In the genomic region with DNA sequence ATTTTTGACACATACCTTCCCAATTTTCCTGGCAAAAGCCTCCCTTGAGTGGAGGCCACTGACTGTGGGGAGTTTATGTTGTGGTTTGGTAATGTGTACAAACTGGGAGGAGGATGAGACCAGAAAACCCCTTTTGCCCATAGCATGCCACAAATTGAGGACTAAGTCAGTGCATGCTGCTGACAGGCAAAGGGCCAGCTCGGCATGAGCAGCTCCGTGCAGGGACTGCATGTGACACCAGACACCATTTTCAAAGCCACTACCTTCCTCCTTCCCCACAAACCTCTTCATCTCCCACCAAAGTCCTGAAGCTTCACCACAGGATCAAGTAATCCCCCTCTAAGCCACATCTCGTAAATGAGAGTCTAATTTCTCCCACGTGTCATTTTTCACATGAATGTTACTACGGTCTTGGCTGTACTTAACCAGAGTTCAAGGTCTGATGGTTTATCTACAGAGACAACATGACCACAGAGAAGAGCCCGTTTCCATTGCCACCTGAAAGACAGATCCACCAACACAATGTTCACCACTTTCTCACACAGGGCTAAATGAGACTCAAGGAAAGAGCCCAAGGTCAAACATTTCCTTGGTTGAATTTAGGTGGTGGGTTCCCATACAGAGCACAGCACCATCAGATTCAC, we compare ENCODE assay signal across 18 cellular contexts.
DNase-seq lines count a peak whose midpoint lies in the region; ATAC-seq, FAIRE-seq and TF ChIP-seq lines count a peak whose summit lies in the region.
"Had no signal": no experiment of that assay in that cellular context is flagged by ENCODE, and none has a peak within 500 bp of the region (broad histone marks: within the 10 kb centered on the region; RNA-seq: fewer than 3 reads in every experiment).

No MANE protein-coding gene starts in this region.

- TF ChIP-seq CTCF in left ventricle myocardium inferior (IDR thresholded peaks at IDR 0.05; ENCODE audit: borderline replicate concordance) (no peak), right atrium auricular region (IDR thresholded peaks at IDR 0.05) (no peak), Loucy (conservative IDR thresholded peaks at IDR 0.05; ENCODE audit: low read length) (no peak), GM12878 (IDR thresholded peaks at IDR 0.05 in 2 of 3, conservative IDR thresholded peaks at IDR 0.05 in 1 of 3; ENCODE audit: control insufficient read depth in 2 of 3, extremely low read depth in 1 of 3, insufficient read depth in 1 of 3, low read depth in 3 of 3, low read length in 3 of 3) (no peak), gastrocnemius medialis (IDR thresholded peaks at IDR 0.05 in 4 of 5, conservative IDR thresholded peaks at IDR 0.05 in 1 of 5) (no peak), spleen (IDR thresholded peaks at IDR 0.05 in 8 of 11, conservative IDR thresholded peaks at IDR 0.05 in 3 of 11) (no peak)

- no peak for TF ChIP-seq RAD21 in GM12878 (IDR thresholded peaks at IDR 0.05; ENCODE audit: insufficient read depth, low read depth, low read length)

- no peaks in the 10 kb centered on the region for H3K9me2 ChIP-seq in Loucy (replicated peaks; ENCODE audit: low read depth, low read length)

- CTCF ChIA-PET in GM12878 (lab: Yijun Ruan, JAX) = no interaction called here

- RAD21 ChIA-PET in GM12878 (lab: Charles Lee; ENCODE audit: unreplicated experiment) = no interaction called here

- H2AFZ ChIP-seq in Loucy (ENCODE audit: low read length) (peak overlapping the region; percentile 39; the same call in 1 of the 2 replicates), GM12878 (ENCODE audit: control insufficient read depth, low read depth, low read length) (no peak overlapping the region)
- H2AFZ ChIP-seq: hepatocyte had no signal

- WGBS in GM12878 (ENCODE audit: insufficient coverage, insufficient replicate concordance, low lambda C conversion rate, missing lambda C conversion rate) = 1% methylated on average over 6 of the region's 6 CpGs
- WGBS in spleen, 5 donors = 61 to 71% (median 64%) methylated on average over 6 of the region's 6 CpGs

- no peak for ATAC-seq in GM12878
- peak; percentile 17 to 42 for ATAC-seq in gastrocnemius medialis
- ATAC-seq in GM19467 (IDR thresholded peaks at IDR 0.05; ENCODE audit: unreplicated experiment) = no peak
- no peak for ATAC-seq in GM18909 (IDR thresholded peaks at IDR 0.05; ENCODE audit: poor library complexity, unreplicated experiment)
- ATAC-seq: activated CD4-positive, alpha-beta T cell treated with anti-CD3 and anti-CD28 coated beads for 36 hours had no signal

- BruUV-seq in GM12878 (replicated peaks; lab: Mats Ljungman, UMichigan) = no TSS peak

- no peaks in the 10 kb centered on the region for H3K27me3 ChIP-seq in left ventricle myocardium inferior (ENCODE audit: low read depth)
- no peaks in the 10 kb centered on the region for H3K27me3 ChIP-seq in right atrium auricular region
- no peaks in the 10 kb centered on the region for H3K27me3 ChIP-seq in Loucy (ENCODE audit: insufficient read depth, low read length, poor library complexity, severe bottlenecking)
- H3K27me3 ChIP-seq in GM12878 (replicated peaks in 1 of 2; ENCODE audit: control insufficient read depth in 2 of 2, insufficient read depth in 2 of 2, low read length in 1 of 2) = no peaks in the 10 kb centered on the region
- H3K27me3 ChIP-seq in gastrocnemius medialis = no peaks in the 10 kb centered on the region
- H3K27me3 ChIP-seq in spleen (replicated peaks in 1 of 7) = no peaks in the 10 kb centered on the region
- H3K27me3 ChIP-seq: hepatocyte, uterus had no signal

- no peak overlapping the region for H3K9ac ChIP-seq in Loucy (ENCODE audit: low read depth, low read length, poor library complexity, severe bottlenecking)
- H3K9ac ChIP-seq in GM12878 (ENCODE audit: control insufficient read depth, insufficient read depth, low read length) = no peak overlapping the region

- intact Hi-C loops in left ventricle myocardium inferior (cut with micrococcal nuclease) (no loop called here), GM12878 (cut with micrococcal nuclease; ENCODE audit: unreplicated experiment) (no loop called here), gastrocnemius medialis (cut with DNase I; ENCODE audit: low total_unique reads) (no loop called here), spleen (cut with DNase I; ENCODE audit: low total_unique reads) (no loop called here)

- SMC1A ChIA-PET in GM12878 (lab: Charles Lee; ENCODE audit: uncharacterized antibody, unreplicated experiment) = interaction anchor here (0.7 kb wide), 1 partner anchor 70 kb away, joined by 5 read pairs; no protein-coding TSS in a partner anchor

- H3K4me2 ChIP-seq in Loucy (ENCODE audit: low read depth, low read length, poor library complexity, severe bottlenecking) (peak overlapping the region; percentile 36), GM12878 (ENCODE audit: control insufficient read depth, insufficient read depth) (no peak overlapping the region)
- H3K4me2 ChIP-seq: hepatocyte had no signal

- H3F3A ChIP-seq in Loucy (ENCODE audit: low read depth) = no peaks in the 10 kb centered on the region

- H4K20me1 ChIP-seq in Loucy (ENCODE audit: insufficient read depth, low read length, poor library complexity, severe bottlenecking) (no peaks in the 10 kb centered on the region), GM12878 (ENCODE audit: control insufficient read depth, insufficient read depth) (no peaks in the 10 kb centered on the region)

- no peak for TF ChIP-seq EP300 in GM12878 (IDR thresholded peaks at IDR 0.05; ENCODE audit: borderline replicate concordance in 1 of 2, control insufficient read depth in 1 of 2, low read depth in 2 of 2, low read length in 2 of 2)

- POLR2A ChIA-PET in GM12878 (lab: Charles Lee) = no interaction called here

- DNase-seq in left ventricle myocardium inferior = no peak
- DNase-seq in right atrium auricular region (ENCODE audit: low spot score) = no peak
- DNase-seq in GM12878 (ENCODE audit: low read depth, low spot score) = peak; percentile 5
- DNase-seq in gastrocnemius medialis = peak in 1 of 2 donors; percentile 41
- no peak for DNase-seq in spleen
- DNase-seq: activated CD4-positive, alpha-beta T cell treated with anti-CD3 and anti-CD28 coated beads for 36 hours; activated naive CD8-positive, alpha-beta T cell treated with anti-CD3 and anti-CD28 coated beads, Interleukin-2, amount 10 ng/mL, durations not matched to agents 7 days and 5 days; cortex of kidney; NCI-H1436; NCI-H748 treated with DMSO at 0.1 percent for 48 hours; stimulated activated CD4-positive, alpha-beta T cell treated with anti-CD3 and anti-CD28 coated beads, Interleukin-12 subunit alpha, Interleukin-12 subunit beta, amount 100 ng/mL, for 4 hours; T1000; uterus had no signal

- TF ChIP-seq POLR2A in GM12878 (IDR thresholded peaks at IDR 0.05; ENCODE audit: low read depth, low read length) (no peak), gastrocnemius medialis (IDR thresholded peaks at IDR 0.05) (no peak), spleen (IDR thresholded peaks at IDR 0.05) (no peak)

- H3K4me3 ChIP-seq in left ventricle myocardium inferior (no peak overlapping the region), right atrium auricular region (no peak overlapping the region), Loucy (ENCODE audit: low read length, poor library complexity, severe bottlenecking) (peak overlapping the region; percentile 8), GM12878 (no peak overlapping the region), gastrocnemius medialis (no peak overlapping the region), spleen (no peak overlapping the region)
- H3K4me3 ChIP-seq: hepatocyte, uterus had no signal

- peaks cover 94% of the 10 kb centered on the region for H3K4me1 ChIP-seq in left ventricle myocardium inferior
- peaks cover 0 to 72% of the 10 kb centered on the region in 2 donors for H3K4me1 ChIP-seq in right atrium auricular region
- peaks cover 18% of the 10 kb centered on the region for H3K4me1 ChIP-seq in Loucy (ENCODE audit: insufficient read depth, low read length, poor library complexity, severe bottlenecking)
- no peaks in the 10 kb centered on the region for H3K4me1 ChIP-seq in GM12878 (ENCODE audit: control insufficient read depth, insufficient read depth, low read length)
- peaks cover 71 to 76% of the 10 kb centered on the region in 2 donors for H3K4me1 ChIP-seq in gastrocnemius medialis
- peaks cover 0 to 8% (median 0%) of the 10 kb centered on the region in 6 donors for H3K4me1 ChIP-seq in spleen

- FAIRE-seq in GM12878 (lab: Jason Lieb, UNC) = no peak
- FAIRE-seq: A204.1 had no signal

- H3K79me2 ChIP-seq in Loucy (ENCODE audit: insufficient read depth, low read length) = no peaks in the 10 kb centered on the region
- H3K79me2 ChIP-seq in GM12878 (ENCODE audit: control insufficient read depth, insufficient read depth, low read length) = no peaks in the 10 kb centered on the region

- in situ Hi-C loops in GM12878 (cut with MboI) = no loop called here
- in situ Hi-C loops in gastrocnemius medialis (cut with MboI; ENCODE audit: low sequenced_read_pairs in 4 of 4) = loop anchor here in 1 of 4 donors (25.0 kb wide), 1 partner anchor 495 kb away; no protein-coding TSS in a partner anchor

- H3K27ac ChIP-seq in left ventricle myocardium inferior (replicated peaks) (peak overlapping the region; percentile 12), right atrium auricular region (no peak overlapping the region), GM12878 (ENCODE audit: control insufficient read depth, insufficient read depth) (no peak overlapping the region), gastrocnemius medialis (peak overlapping the region in 2 of 4 donors; percentile 29 to 32), spleen (no peak overlapping the region)
- H3K27ac ChIP-seq: hepatocyte, uterus had no signal

- H3K36me3 ChIP-seq in left ventricle myocardium inferior = no peaks in the 10 kb centered on the region
- no peaks in the 10 kb centered on the region for H3K36me3 ChIP-seq in right atrium auricular region
- H3K36me3 ChIP-seq in Loucy (ENCODE audit: insufficient read depth, low read length) = no peaks in the 10 kb centered on the region
- no peaks in the 10 kb centered on the region for H3K36me3 ChIP-seq in GM12878 (ENCODE audit: control insufficient read depth in 2 of 2, insufficient read depth in 2 of 2, low read length in 1 of 2)
- no peaks in the 10 kb centered on the region for H3K36me3 ChIP-seq in gastrocnemius medialis
- H3K36me3 ChIP-seq in spleen = no peaks in the 10 kb centered on the region
- H3K36me3 ChIP-seq: uterus had no signal

- no peaks in the 10 kb centered on the region for H3K9me3 ChIP-seq in left ventricle myocardium inferior (replicated peaks)
- no peaks in the 10 kb centered on the region for H3K9me3 ChIP-seq in right atrium auricular region
- H3K9me3 ChIP-seq in Loucy (ENCODE audit: insufficient read depth, low read depth, low read length) = no peaks in the 10 kb centered on the region
- no peaks in the 10 kb centered on the region for H3K9me3 ChIP-seq in GM12878 (replicated peaks; ENCODE audit: control insufficient read depth, insufficient read depth, low read length)
- no peaks in the 10 kb centered on the region for H3K9me3 ChIP-seq in gastrocnemius medialis
- H3K9me3 ChIP-seq in spleen = no peaks in the 10 kb centered on the region
- H3K9me3 ChIP-seq: uterus had no signal

Comparison
In these comparisons a context has a peak if more than half of its experiments do, and no peak if none do; other contexts are left out.
1. ATAC-seq: peak in gastrocnemius medialis (2 of 2); none in GM12878 (single experiment), GM19467 (single experiment) and GM18909 (single experiment).